13 cellular contexts compared by ENCODE assay signal in genomic region chr5:1380910-1381309, GRCh38. TPM values are rescaled to one million over a fixed set of nuclear protein-coding genes. Genes with fewer than 3 reads are reported as not detected.
DNase-seq lines count a peak whose midpoint lies in the region; ATAC-seq and TF ChIP-seq lines count a peak whose summit lies in the region.
"Had no signal": no experiment of that assay in that cellular context is flagged by ENCODE, and none has a peak within 500 bp of the region (broad histone marks: within the 10 kb centered on the region; RNA-seq: fewer than 3 reads in every experiment).

No MANE protein-coding gene starts in this region.

- H3K36me3 Mint-ChIP-seq in natural killer cell treated with Interleukin-12 subunit alpha and Interleukin-12 subunit beta and Interleukin-15 and Interleukin-18, amount 100 ng/mL, for 72 hours, result no peaks in the 10 kb centered on the region
- H3K36me3 Mint-ChIP-seq in natural killer cell (no peaks in the 10 kb centered on the region), T-cell (no peaks in the 10 kb centered on the region)
- H3K36me3 Mint-ChIP-seq in naive thymus-derived CD4-positive, alpha-beta T cell, result no peaks in the 10 kb centered on the region
- H3K36me3 Mint-ChIP-seq: brain had no signal

- H3K27ac ChIP-seq in naive thymus-derived CD4-positive, alpha-beta T cell (ENCODE audit: low read depth, low read length), result no peak overlapping the region
- H3K27ac ChIP-seq: stomach, VCaP had no signal

- DNase-seq in natural killer cell treated with Interleukin-12 subunit alpha and Interleukin-12 subunit beta and Interleukin-15 and Interleukin-18, amount 100 ng/mL, for 72 hours (ENCODE audit: low spot score), result no peak
- DNase-seq in natural killer cell (no peak), T-cell (no peak), HT-29 (ENCODE audit: low spot score) (no peak), DMS114 treated with DMSO at 0.1 percent for 48 hours (lab: John Stamatoyannopoulos, UW; ENCODE audit: unreplicated experiment) (no peak), amniotic stem cell (lab: John Stamatoyannopoulos, UW) (no peak)
- no peak for DNase-seq in naive thymus-derived CD4-positive, alpha-beta T cell

- no peak overlapping the region for H3K27ac Mint-ChIP-seq in natural killer cell treated with Interleukin-12 subunit alpha and Interleukin-12 subunit beta and Interleukin-15 and Interleukin-18, amount 100 ng/mL, for 72 hours
- H3K27ac Mint-ChIP-seq in natural killer cell (no peak overlapping the region), T-cell (no peak overlapping the region)
- H3K27ac Mint-ChIP-seq in naive thymus-derived CD4-positive, alpha-beta T cell, result peak overlapping the region in 1 of 9 donors; percentile 20

- intact Hi-C loops in natural killer cell (cut with micrococcal nuclease), result loop anchor here (1.0 kb wide), 1 partner anchor 264 kb away; no protein-coding TSS in a partner anchor
- intact Hi-C loops in naive thymus-derived CD4-positive, alpha-beta T cell (cut with micrococcal nuclease), result loop anchor here (1.0 to 10.0 kb wide), 4 partner anchors 216 to 766 kb away; partner anchors contain the start of gene CEP72 (in 1 of the 2)

- ATAC-seq in natural killer cell treated with Interleukin-12 subunit alpha and Interleukin-12 subunit beta and Interleukin-15 and Interleukin-18, amount 100 ng/mL, for 72 hours, result no peak
- no peak for ATAC-seq in natural killer cell
- ATAC-seq in T-cell (replicated peaks in 1 of 4), result no peak
- ATAC-seq in naive thymus-derived CD4-positive, alpha-beta T cell, result no peak
- no peak for ATAC-seq in HG03442 (IDR thresholded peaks at IDR 0.05; ENCODE audit: unreplicated experiment)

- peak overlapping the region; percentile 33 for H3K4me3 Mint-ChIP-seq in natural killer cell treated with Interleukin-12 subunit alpha and Interleukin-12 subunit beta and Interleukin-15 and Interleukin-18, amount 100 ng/mL, for 72 hours
- H3K4me3 Mint-ChIP-seq in natural killer cell, result no peak overlapping the region
- peak overlapping the region in 2 of 3 donors; percentile 26 to 55 for H3K4me3 Mint-ChIP-seq in T-cell
- H3K4me3 Mint-ChIP-seq in naive thymus-derived CD4-positive, alpha-beta T cell, result peak overlapping the region in 6 of 10 donors; percentile 36 to 82 (median 65)
- H3K4me3 Mint-ChIP-seq: neural crest cell had no signal

- H3K27me3 Mint-ChIP-seq in natural killer cell treated with Interleukin-12 subunit alpha and Interleukin-12 subunit beta and Interleukin-15 and Interleukin-18, amount 100 ng/mL, for 72 hours, result no peaks in the 10 kb centered on the region
- no peaks in the 10 kb centered on the region for H3K27me3 Mint-ChIP-seq in natural killer cell (ENCODE audit: low read depth in 2 of 2)
- peaks cover 0 to 7% of the 10 kb centered on the region in 2 donors for H3K27me3 Mint-ChIP-seq in T-cell
- H3K27me3 Mint-ChIP-seq in naive thymus-derived CD4-positive, alpha-beta T cell, result peaks cover 0 to 3% (median 0%) of the 10 kb centered on the region in 5 donors

- POLR2A ChIA-PET in T-cell (lab: Charles Lee), result interaction anchor here in 1 of 2 donors (1.0 kb wide), 1 partner anchor 1163 kb away, joined by 3 read pairs; the partner anchor contains the start of genes CCDC127 and SDHA
- POLR2A ChIA-PET in naive thymus-derived CD4-positive, alpha-beta T cell (lab: Charles Lee), result interaction anchor here (1.0 kb wide), 1 partner anchor 68 kb away, joined by 3 read pairs; no protein-coding TSS in a partner anchor

- CTCF ChIA-PET in T-cell (lab: Charles Lee), result interaction anchor here (0.9 to 1.6 kb wide), 4 partner anchors 28 to 272 kb away, joined by 3 to 5 read pairs (median 3); no protein-coding TSS in a partner anchor
- CTCF ChIA-PET in naive thymus-derived CD4-positive, alpha-beta T cell (lab: Charles Lee), result interaction anchor here (0.6 to 1.6 kb wide), 5 partner anchors 21 to 265 kb away, joined by 3 to 4 read pairs (median 3); no protein-coding TSS in a partner anchor

- no peaks in the 10 kb centered on the region for H3K9me3 ChIP-seq in naive thymus-derived CD4-positive, alpha-beta T cell (ENCODE audit: control insufficient read depth in 2 of 3, low read length in 3 of 3)
- H3K9me3 ChIP-seq: stomach had no signal

- no peaks in the 10 kb centered on the region for H3K27me3 ChIP-seq in naive thymus-derived CD4-positive, alpha-beta T cell (ENCODE audit: control insufficient read depth in 2 of 2, insufficient read depth in 2 of 2, low read length in 2 of 2)

- H3K4me3 ChIP-seq in naive thymus-derived CD4-positive, alpha-beta T cell (ENCODE audit: low read length), result no peak overlapping the region
- H3K4me3 ChIP-seq: GM12878 had no signal

- H3K36me3 ChIP-seq in naive thymus-derived CD4-positive, alpha-beta T cell (ENCODE audit: control insufficient read depth in 2 of 3, insufficient read depth in 3 of 3, low read length in 3 of 3), result no peaks in the 10 kb centered on the region
- H3K36me3 ChIP-seq: stomach had no signal

- no peak for TF ChIP-seq CTCF in natural killer cell (IDR thresholded peaks at IDR 0.05)

- peaks cover 8 to 19% of the 10 kb centered on the region in 2 donors for H3K4me1 ChIP-seq in naive thymus-derived CD4-positive, alpha-beta T cell (ENCODE audit: control insufficient read depth in 2 of 2, insufficient read depth in 2 of 2, low read length in 2 of 2)

- peaks cover 16 to 21% of the 10 kb centered on the region in 2 donors for H3K4me1 Mint-ChIP-seq in natural killer cell treated with Interleukin-12 subunit alpha and Interleukin-12 subunit beta and Interleukin-15 and Interleukin-18, amount 100 ng/mL, for 72 hours (ENCODE audit: low read depth in 2 of 2)
- H3K4me1 Mint-ChIP-seq in natural killer cell, result peaks cover 19 to 27% of the 10 kb centered on the region in 2 donors
- H3K4me1 Mint-ChIP-seq in T-cell, result peaks cover 14 to 23% (median 20%) of the 10 kb centered on the region in 3 donors
- peaks cover 5 to 21% (median 14%) of the 10 kb centered on the region in 7 donors for H3K4me1 Mint-ChIP-seq in naive thymus-derived CD4-positive, alpha-beta T cell

- H3K9me3 Mint-ChIP-seq in natural killer cell treated with Interleukin-12 subunit alpha and Interleukin-12 subunit beta and Interleukin-15 and Interleukin-18, amount 100 ng/mL, for 72 hours, result no peaks in the 10 kb centered on the region
- H3K9me3 Mint-ChIP-seq in natural killer cell, result no peaks in the 10 kb centered on the region
- no peaks in the 10 kb centered on the region for H3K9me3 Mint-ChIP-seq in T-cell
- H3K9me3 Mint-ChIP-seq in naive thymus-derived CD4-positive, alpha-beta T cell, result no peaks in the 10 kb centered on the region

RNA-seq across cellular contexts. Expression of gene CLPTM1L, which starts 36.0 kb away (rescaled TPM):
- total RNA-seq in natural killer cell treated with Interleukin-12 subunit alpha and Interleukin-12 subunit beta and Interleukin-15 and Interleukin-18, amount 100 ng/mL, for 72 hours, result 100 to 1,000 TPM; 112 to 178 TPM
- total RNA-seq in natural killer cell, result 100 to 1,000 TPM in 1 of 3 donors, 10 to 100 TPM in 2; 67.1 to 105 (median 97.5) TPM
- 10 to 100 TPM; 70.9 to 91.0 (median 82.1) TPM for total RNA-seq in T-cell
- 100 to 1,000 TPM in 1 of 5 experiments, 10 to 100 TPM in 4; 64.9 to 104 (median 71.9) TPM for total RNA-seq in naive thymus-derived CD4-positive, alpha-beta T cell
- 10 to 100 TPM; 27.7 to 49.3 TPM for polyA plus RNA-seq in naive thymus-derived CD4-positive, alpha-beta T cell
- 392 and 406 TPM in 2 replicates for total RNA-seq in HT-29 (2014; rRNA removed; shearing (Covaris generic))
